Comparison of ENCODE assay signal across 18 cellular contexts in the genomic region with DNA sequence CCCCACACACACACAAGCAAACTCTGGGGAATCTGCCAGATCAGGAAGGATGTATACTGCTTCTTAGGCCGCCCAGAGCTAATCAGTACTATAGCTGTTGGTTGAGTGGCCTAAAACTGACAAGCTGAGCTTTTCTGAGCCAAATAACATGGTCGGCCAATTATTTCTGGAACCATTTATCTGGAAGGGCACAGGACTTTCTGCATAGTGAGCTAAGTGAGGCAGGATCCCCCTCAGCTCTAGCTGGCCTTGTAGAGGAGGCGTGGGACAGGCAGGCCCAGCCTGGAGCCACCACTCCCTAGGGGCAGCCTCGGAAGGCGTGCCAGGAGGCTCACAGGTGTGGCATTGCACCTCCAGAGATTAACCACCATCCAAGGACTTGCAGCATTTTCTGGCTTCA.
DNase-seq lines count a peak whose midpoint lies in the region; ATAC-seq and TF ChIP-seq lines count a peak whose summit lies in the region.
"Had no signal": no experiment of that assay in that cellular context is flagged by ENCODE, and none has a peak within 500 bp of the region (broad histone marks: within the 10 kb centered on the region; RNA-seq: fewer than 3 reads in every experiment).

No MANE protein-coding gene starts in this region.

- H3K36me3 Mint-ChIP-seq in brain: peaks cover 20% of the 10 kb centered on the region
- peaks cover 30% of the 10 kb centered on the region for H3K36me3 Mint-ChIP-seq in activated T-cell treated with anti-CD3 and anti-CD28 coated beads, Interleukin-2, amount 50 U/mL, for 4 hours (ENCODE audit: insufficient read depth)

- peak; percentile 51 for DNase-seq in G401 (ENCODE audit: low spot score)
- no peak for DNase-seq in left cardiac atrium
- no peak for DNase-seq in left lung
- no peak for DNase-seq in activated T-cell treated with anti-CD3 and anti-CD28 coated beads, Interleukin-2, amount 50 U/mL, for 4 hours
- no peak for DNase-seq in NAMALWA (ENCODE audit: low spot score)
- DNase-seq: CD8-positive, alpha-beta memory T cell; EL; NCI-H1694 treated with DMSO at 0.1 percent for 48 hours; NCI-H2107; NCI-H226; NCI-H524 treated with DMSO at 0.1 percent for 48 hours; NCI-H82; SJCRH30 had no signal

- in situ Hi-C loops in G401 (cut with HindIII; ENCODE audit: low sequenced_read_pairs): no loop called here

- no peaks in the 10 kb centered on the region for H3K36me3 ChIP-seq in left lung
- H3K36me3 ChIP-seq: SJCRH30 had no signal

- ATAC-seq in left cardiac atrium (peak; percentile 69 to 79), left lung (peak; percentile 29), HG03135 (IDR thresholded peaks at IDR 0.05; ENCODE audit: unreplicated experiment) (no peak)
- no peak for ATAC-seq in activated T-cell treated with anti-CD3 and anti-CD28 coated beads, Interleukin-2, amount 50 U/mL, for 4 hours
- ATAC-seq: Panc1 had no signal

- H3K4me1 Mint-ChIP-seq in brain: peaks cover 50% of the 10 kb centered on the region
- peaks cover 7% of the 10 kb centered on the region for H3K4me1 Mint-ChIP-seq in activated T-cell treated with anti-CD3 and anti-CD28 coated beads, Interleukin-2, amount 50 U/mL, for 4 hours (ENCODE audit: low read depth)

- no peaks in the 10 kb centered on the region for H3K4me1 ChIP-seq in left lung
- H3K4me1 ChIP-seq: SJCRH30 had no signal

- intact Hi-C loops in left cardiac atrium (cut with DNase I): no loop called here
- intact Hi-C loops in left lung (cut with DNase I): no loop called here

- H3K27ac Mint-ChIP-seq in brain: peak overlapping the region in 3 of 5 experiments; percentile 38 to 64 (median 42)
- H3K27ac Mint-ChIP-seq: IgD-negative memory B cell had no signal

- no peak overlapping the region for H3K4me3 ChIP-seq in left lung
- H3K4me3 ChIP-seq: SJCRH30 had no signal

- H3K27me3 Mint-ChIP-seq in brain: no peaks in the 10 kb centered on the region
- H3K27me3 Mint-ChIP-seq in activated T-cell treated with anti-CD3 and anti-CD28 coated beads, Interleukin-2, amount 50 U/mL, for 4 hours (ENCODE audit: low read depth): no peaks in the 10 kb centered on the region
- H3K27me3 Mint-ChIP-seq: CD8-positive, alpha-beta memory T cell; IgD-negative memory B cell had no signal

- H3K9me3 ChIP-seq in left lung: no peaks in the 10 kb centered on the region
- H3K9me3 ChIP-seq: SJCRH30 had no signal

- H3K27me3 ChIP-seq in left lung: no peaks in the 10 kb centered on the region
- H3K27me3 ChIP-seq: SJCRH30 had no signal

- no peak overlapping the region for H3K27ac ChIP-seq in left lung
- H3K27ac ChIP-seq: C4-2B, SJCRH30 had no signal

- H3K4me3 Mint-ChIP-seq in brain: no peak overlapping the region
- no peak overlapping the region for H3K4me3 Mint-ChIP-seq in activated T-cell treated with anti-CD3 and anti-CD28 coated beads, Interleukin-2, amount 50 U/mL, for 4 hours
- H3K4me3 Mint-ChIP-seq: CD8-positive, alpha-beta memory T cell; IgD-negative memory B cell had no signal

- H3K9me3 Mint-ChIP-seq in brain: no peaks in the 10 kb centered on the region
- H3K9me3 Mint-ChIP-seq in activated T-cell treated with anti-CD3 and anti-CD28 coated beads, Interleukin-2, amount 50 U/mL, for 4 hours: no peaks in the 10 kb centered on the region
- H3K9me3 Mint-ChIP-seq: CD8-positive, alpha-beta memory T cell; IgD-negative memory B cell had no signal

- TF ChIP-seq CTCF in brain (conservative IDR thresholded peaks at IDR 0.05) (no peak), left lung (IDR thresholded peaks at IDR 0.05) (no peak)

Comparison
In these comparisons a context has a peak if more than half of its experiments do, and no peak if none do; other contexts are left out.
1. ATAC-seq: peak in left cardiac atrium (2 of 2) and left lung (single experiment); none in HG03135 (single experiment) and activated T-cell treated with anti-CD3 and anti-CD28 coated beads, Interleukin-2, amount 50 U/mL, for 4 hours (0 of 2).